Comparison of ENCODE assay signal across 8 cellular contexts in genomic region chr11:64245401-64245796, GRCh38. TPM values are rescaled to one million over a fixed set of nuclear protein-coding genes. Genes with fewer than 3 reads are reported as not detected.
DNase-seq lines count a peak whose midpoint lies in the region; ATAC-seq and TF ChIP-seq lines count a peak whose summit lies in the region.

No MANE protein-coding gene starts in this region.

- H3K36me3 ChIP-seq in GM06990 (ENCODE audit: control insufficient read depth, insufficient read depth, low read length) (peaks cover 13% of the 10 kb centered on the region), colonic mucosa (no peaks in the 10 kb centered on the region), mesodermal cell (ENCODE audit: control insufficient read depth, insufficient read depth, low read length) (peaks cover 22% of the 10 kb centered on the region), vagina (peaks cover 0 to 12% of the 10 kb centered on the region in 2 donors)

- DNase-seq in GM06990 (ENCODE audit: extremely low read depth, insufficient read length) (no peak), RKO (ENCODE audit: low spot score) (peak; percentile 42), colonic mucosa (no peak), vagina (ENCODE audit: extremely low spot score in 2 of 2) (no peak), GM10248 (ENCODE audit: extremely low spot score) (no peak)

- H3K27me3 ChIP-seq in GM06990 (replicated peaks; ENCODE audit: control insufficient read depth, insufficient read depth, low read length) (no peaks in the 10 kb centered on the region), colonic mucosa (no peaks in the 10 kb centered on the region), vagina (no peaks in the 10 kb centered on the region)

- H3K9ac ChIP-seq in colonic mucosa (ENCODE audit: low read depth in 2 of 2, low read length in 2 of 2), result peak overlapping the region; percentile 92 to 100

- POLR2A ChIA-PET in GM10248 (lab: Yijun Ruan, JAX), result interaction anchor here (0.7 to 1.0 kb wide), 2 partner anchors 20 to 59 kb away, joined by 3 read pairs; partner anchors contain the start of gene STIP1

- peak overlapping the region; percentile 93 for H3K4me3 ChIP-seq in GM06990 (replicated peaks; ENCODE audit: low read depth, low read length)
- peak overlapping the region; percentile 68 for H3K4me3 ChIP-seq in colonic mucosa
- peak overlapping the region; percentile 89 for H3K4me3 ChIP-seq in mesodermal cell (ENCODE audit: extremely low read depth, insufficient read depth, low read length, poor library complexity, severe bottlenecking)
- H3K4me3 ChIP-seq in vagina, result peak overlapping the region; percentile 48 to 57

- intact Hi-C loops in colonic mucosa (cut with DNase I), result no loop called here
- intact Hi-C loops in vagina (cut with DNase I), result no loop called here

- TF ChIP-seq POLR2A in vagina (IDR thresholded peaks at IDR 0.05), result no peak

- H3K4me1 ChIP-seq in colonic mucosa (peaks cover 5% of the 10 kb centered on the region), mesodermal cell (ENCODE audit: control insufficient read depth, insufficient read depth, low read length, poor library complexity, severe bottlenecking) (peaks cover 40% of the 10 kb centered on the region), vagina (peaks cover 44% of the 10 kb centered on the region)

- H3K9me3 ChIP-seq in colonic mucosa (no peaks in the 10 kb centered on the region), mesodermal cell (ENCODE audit: control insufficient read depth, low read length) (no peaks in the 10 kb centered on the region), vagina (no peaks in the 10 kb centered on the region)

- no peak for TF ChIP-seq CTCF in GM06990 (IDR thresholded peaks at IDR 0.05; ENCODE audit: insufficient read depth, low read length, poor library complexity, severe bottlenecking)
- no peak for TF ChIP-seq CTCF in colonic mucosa (IDR thresholded peaks at IDR 0.05)
- no peak for TF ChIP-seq CTCF in vagina (IDR thresholded peaks at IDR 0.05)
- TF ChIP-seq CTCF in GM10248 (IDR thresholded peaks at IDR 0.05; ENCODE audit: control extremely low read depth, extremely low read depth, low read depth, missing control alignments), result no peak

- ATAC-seq in HG03159 (IDR thresholded peaks at IDR 0.05; ENCODE audit: unreplicated experiment) (no peak), HG03280 (IDR thresholded peaks at IDR 0.05; ENCODE audit: unreplicated experiment) (no peak)

- H3K27ac ChIP-seq in colonic mucosa, result peak overlapping the region; percentile 71
- H3K27ac ChIP-seq in mesodermal cell (ENCODE audit: low read depth, low read length, severe bottlenecking), result peak overlapping the region; percentile 84
- H3K27ac ChIP-seq in vagina, result peak overlapping the region; percentile 76

- CTCF ChIA-PET in GM10248 (lab: Yijun Ruan, JAX), result interaction anchor here (0.9 to 3.7 kb wide), 11 partner anchors 8 to 87 kb away, joined by 3 to 26 read pairs (median 5); partner anchors contain the start of genes NUDT22 and TRPT1

- 37 to 39% methylated on average over 3 of the region's 6 CpGs for WGBS in mesodermal cell (ENCODE audit: insufficient coverage in 2 of 2), 2 experiments

RNA-seq across cellular contexts. Expression of gene PPP1R14B, which starts 1.3 kb away (rescaled TPM):
- total RNA-seq in colonic mucosa, result 100 to 1,000 TPM; 113 to 234 TPM
- polyA plus RNA-seq in mesodermal cell (2013, experiment 1 of 2), result 310 TPM
- 253 TPM for polyA plus RNA-seq in mesodermal cell (2013, experiment 2 of 2)
- 85.2 TPM for total RNA-seq in vagina

RNA-seq across cellular contexts. Expression of gene FKBP2, which starts 4.5 kb away (rescaled TPM):
- total RNA-seq in colonic mucosa (100 to 1,000 TPM in 1 of 2 donors, 10 to 100 TPM in 1; 71.7 to 104 TPM), vagina (66.0 TPM)
- polyA plus RNA-seq in mesodermal cell (2013, experiment 1 of 2), result 71.7 TPM
- 72.1 TPM for polyA plus RNA-seq in mesodermal cell (2013, experiment 2 of 2)

RNA-seq across cellular contexts. Expression of gene PLCB3, which starts 5.9 kb away (rescaled TPM):
- total RNA-seq in colonic mucosa (100 to 1,000 TPM in 1 of 2 donors, 10 to 100 TPM in 1; 86.9 to 108 TPM), vagina (33.1 TPM)
- polyA plus RNA-seq in mesodermal cell (2013, experiment 1 of 2), result 31.8 TPM
- 29.5 TPM for polyA plus RNA-seq in mesodermal cell (2013, experiment 2 of 2)

RNA-seq across cellular contexts. Expression of gene VEGFB, which starts 11.0 kb away (rescaled TPM):
- total RNA-seq in colonic mucosa, result 10 to 100 TPM; 25.9 to 59.5 TPM
- polyA plus RNA-seq in mesodermal cell (2013, experiment 1 of 2), result 45.4 TPM
- polyA plus RNA-seq in mesodermal cell (2013, experiment 2 of 2), result 44.0 TPM
- total RNA-seq in vagina, result 44.9 TPM

RNA-seq across cellular contexts. Expression of gene DNAJC4, which starts 15.1 kb away (rescaled TPM):
- total RNA-seq in colonic mucosa (10 to 100 TPM; 39.9 to 50.3 TPM), vagina (43.7 TPM)
- 42.5 TPM for polyA plus RNA-seq in mesodermal cell (2013, experiment 1 of 2)
- polyA plus RNA-seq in mesodermal cell (2013, experiment 2 of 2), result 47.7 TPM
